30 cellular contexts compared by ENCODE assay signal in genomic region chr20:41580384-41580783, GRCh38.
"Had no signal": no experiment of that assay in that cellular context is flagged by ENCODE, and none has a peak within 500 bp of the region (broad histone marks: within the 10 kb centered on the region; RNA-seq: fewer than 3 reads in every experiment).

No MANE protein-coding gene starts in this region.

- H3K27ac ChIP-seq: coronary artery, esophagus muscularis mucosa, foreskin keratinocyte, gastroesophageal sphincter, heart left ventricle, neutrophil, pancreas, prostate gland, skin epidermis, stomach, thyroid gland had no signal

- H3K27me3 Mint-ChIP-seq: central memory CD8-positive, alpha-beta T cell; memory B cell; naive B cell; natural killer cell treated with Interleukin-12 subunit alpha and Interleukin-12 subunit beta and Interleukin-15 and Interleukin-18, amount 100 ng/mL, for 72 hours; type B pancreatic cell had no signal

- H3K9me3 ChIP-seq: esophagus muscularis mucosa, gastroesophageal sphincter, mucosa of descending colon, neutrophil, pancreas, prostate gland, thyroid gland had no signal

- ATAC-seq: foreskin keratinocyte; gastroesophageal sphincter; heart left ventricle; mucosa of descending colon; natural killer cell treated with Interleukin-12 subunit alpha and Interleukin-12 subunit beta and Interleukin-15 and Interleukin-18, amount 100 ng/mL, for 72 hours; right cardiac atrium had no signal

- H3K4me3 ChIP-seq: coronary artery, esophagus muscularis mucosa, gastroesophageal sphincter, heart left ventricle, lung, mucosa of descending colon, pancreas, prostate gland, skin epidermis, stomach, thyroid gland had no signal

- H3K36me3 ChIP-seq: esophagus muscularis mucosa, gastroesophageal sphincter, heart left ventricle, neutrophil, pancreas, prostate gland, stomach, thyroid gland had no signal

- H3K4me3 Mint-ChIP-seq: central memory CD8-positive, alpha-beta T cell; memory B cell; mesothelial cell of epicardium; natural killer cell treated with Interleukin-12 subunit alpha and Interleukin-12 subunit beta and Interleukin-15 and Interleukin-18, amount 100 ng/mL, for 72 hours; neural crest cell; type B pancreatic cell had no signal

- H3K27ac Mint-ChIP-seq: memory B cell; natural killer cell treated with Interleukin-12 subunit alpha and Interleukin-12 subunit beta and Interleukin-15 and Interleukin-18, amount 100 ng/mL, for 72 hours; type B pancreatic cell had no signal

- H3K27me3 ChIP-seq: esophagus muscularis mucosa, foreskin keratinocyte, gastroesophageal sphincter, heart left ventricle, neutrophil, pancreas, stomach, thyroid gland had no signal

- DNase-seq: dermis blood vessel endothelial cell; effector memory CD4-positive, alpha-beta T cell; foreskin keratinocyte; heart left ventricle; hypothalamus; immature natural killer cell; islet precursor cell; mucosa of descending colon; naive B cell; pancreas; right cardiac atrium; stimulated activated CD4-positive, alpha-beta T cell treated with anti-CD3 and anti-CD28 coated beads, Interleukin-15, amount 100 ng/mL, for 24 hours; stimulated activated CD4-positive, alpha-beta T cell treated with anti-CD3 and anti-CD28 coated beads, Interleukin-2, amount 100 ng/mL, for 48 hours; stimulated activated CD8-positive, alpha-beta memory T cell treated with anti-CD3 and anti-CD28 coated beads, Interleukin-4, amount 100 ng/mL, for 48 hours; stimulated activated naive CD4-positive, alpha-beta T cell treated with Interleukin-2 at 50 U/mL for 16 hours; stomach; thyroid gland had no signal

- H3K4me1 ChIP-seq: foreskin keratinocyte, prostate gland had no signal
